ENCODE assay signal across 13 cellular contexts in the genomic region with DNA sequence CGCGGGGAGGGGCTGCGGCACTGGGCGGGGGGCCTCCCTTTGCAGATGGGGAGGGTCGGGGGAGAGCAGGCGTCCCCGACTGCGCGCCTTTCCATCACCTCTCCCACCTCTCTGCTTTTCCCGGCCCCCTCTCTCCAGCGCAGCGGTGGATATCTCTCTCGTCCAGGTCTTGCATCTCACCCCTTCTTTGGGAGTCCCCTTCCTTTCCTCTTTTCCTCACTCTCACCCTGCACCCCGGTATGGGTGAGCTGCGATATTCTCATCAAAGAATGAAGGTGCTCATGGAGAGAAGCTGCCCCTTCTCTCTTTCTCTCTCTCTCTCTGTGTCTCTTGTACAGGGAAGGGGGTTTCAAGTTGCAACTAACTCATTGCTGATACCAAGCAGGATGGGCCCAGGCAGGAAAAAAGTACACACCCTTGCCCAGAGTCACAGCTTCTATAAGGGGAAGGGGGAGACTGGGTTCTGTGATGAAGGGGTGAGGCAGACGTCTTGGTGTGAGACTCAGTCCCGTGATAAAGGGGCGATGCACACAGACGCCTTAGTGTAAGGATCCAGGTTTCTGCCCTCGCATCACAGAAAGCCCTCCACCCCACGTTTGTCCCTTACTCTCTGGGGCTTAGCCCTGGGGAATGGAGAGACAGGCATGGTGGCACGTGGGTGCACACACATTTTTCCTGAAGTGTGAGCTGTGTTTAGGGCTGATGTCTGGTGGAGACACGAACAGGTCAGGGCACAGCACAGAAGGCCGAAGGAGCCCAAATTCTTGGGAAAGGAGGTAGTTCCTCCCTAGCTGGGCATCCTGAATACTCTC.
A peak's percentile ranks its signal among the peaks of the same experiment; 100 is the strongest.
DNase-seq lines count a peak whose midpoint lies in the region; ATAC-seq and TF ChIP-seq lines count a peak whose summit lies in the region.
"Had no signal": no experiment of that assay in that cellular context is flagged by ENCODE, and none has a peak within 500 bp of the region (broad histone marks: within the 10 kb centered on the region; RNA-seq: fewer than 3 reads in every experiment).

No MANE protein-coding gene starts in this region.

- H3K36me3 ChIP-seq in HAP-1 (replicated peaks) (no peaks in the 10 kb centered on the region), iPS-18a (ENCODE audit: control insufficient read depth, low read depth, low read length) (no peaks in the 10 kb centered on the region), osteoblast (ENCODE audit: insufficient read depth, low read length) (no peaks in the 10 kb centered on the region), colonic mucosa (no peaks in the 10 kb centered on the region)

- H3K36me3 Mint-ChIP-seq in activated T-helper 17 cell treated with anti-CD3 and anti-CD28 coated beads, Interleukin-2, amount 50 U/mL, for 72 hours (ENCODE audit: low read depth), result peaks cover 9% of the 10 kb centered on the region

- H3K4me1 ChIP-seq in HAP-1 (peaks cover 2% of the 10 kb centered on the region), iPS-18a (ENCODE audit: control insufficient read depth, low read depth, low read length) (peaks cover 14% of the 10 kb centered on the region), osteoblast (ENCODE audit: insufficient read depth, low read length) (no peaks in the 10 kb centered on the region), colonic mucosa (no peaks in the 10 kb centered on the region)

- ATAC-seq in activated T-helper 17 cell treated with anti-CD3 and anti-CD28 coated beads, Interleukin-2, amount 50 U/mL, for 72 hours (replicated peaks), result no peak

- H3K9me3 ChIP-seq in HAP-1, result no peaks in the 10 kb centered on the region
- no peaks in the 10 kb centered on the region for H3K9me3 ChIP-seq in iPS-18a (ENCODE audit: control insufficient read depth, low read depth, low read length)
- no peaks in the 10 kb centered on the region for H3K9me3 ChIP-seq in osteoblast (ENCODE audit: low read depth, low read length)
- H3K9me3 ChIP-seq in colonic mucosa, result no peaks in the 10 kb centered on the region
- H3K9me3 ChIP-seq: testis had no signal

- no peaks in the 10 kb centered on the region for H3K27me3 ChIP-seq in HAP-1 (ENCODE audit: low read depth)
- peaks cover 50% of the 10 kb centered on the region for H3K27me3 ChIP-seq in iPS-18a (ENCODE audit: control insufficient read depth, insufficient read depth, low read length)
- peaks cover 41% of the 10 kb centered on the region for H3K27me3 ChIP-seq in osteoblast (ENCODE audit: insufficient read depth, low read length)
- peaks cover 13% of the 10 kb centered on the region for H3K27me3 ChIP-seq in colonic mucosa
- H3K27me3 ChIP-seq: testis had no signal

- H3K4me3 ChIP-seq in HAP-1 (peak overlapping the region; percentile 19), iPS-18a (ENCODE audit: low read length) (peak overlapping the region; percentile 52), osteoblast (ENCODE audit: insufficient read depth, low read length) (no peak overlapping the region), colonic mucosa (no peak overlapping the region)
- H3K4me3 ChIP-seq: testis had no signal

- H3K79me2 ChIP-seq in osteoblast (ENCODE audit: insufficient read depth, low read length), result no peaks in the 10 kb centered on the region

- H3K9ac ChIP-seq in iPS-18a (ENCODE audit: low read length) (no peak overlapping the region), colonic mucosa (ENCODE audit: low read depth in 2 of 2, low read length in 2 of 2) (no peak overlapping the region)

- in situ Hi-C loops in HAP-1 (cut with MboI; ENCODE audit: low sequenced_read_pairs), result no loop called here

- H3K4me3 Mint-ChIP-seq in activated T-helper 17 cell treated with anti-CD3 and anti-CD28 coated beads, Interleukin-2, amount 50 U/mL, for 72 hours, result peak overlapping the region; percentile 39
- H3K4me3 Mint-ChIP-seq: activated naive CD4-positive, alpha-beta T cell treated with anti-CD3 and anti-CD28 coated beads, Interleukin-2, amount 10 ng/mL, durations not matched to agents 7 days and 5 days had no signal

- no peak overlapping the region for H2AFZ ChIP-seq in osteoblast (ENCODE audit: low read length)

- DNase-seq in HAP-1 (ENCODE audit: low spot score in 2 of 2) (no peak), osteoblast (ENCODE audit: insufficient read length, low spot score, missing footprints) (peak; percentile 83), colonic mucosa (no peak), glomerular visceral epithelial cell (ENCODE audit: extremely low spot score) (no peak)
- DNase-seq in stimulated activated naive CD4-positive, alpha-beta T cell (lab: John Stamatoyannopoulos, UW), result no peak
- DNase-seq: activated naive CD4-positive, alpha-beta T cell treated with anti-CD3 and anti-CD28 coated beads, Interleukin-2, amount 10 ng/mL, durations not matched to agents 7 days and 5 days; NCI-H2029; NCI-H774; T-helper 9 cell; testis had no signal

- H4K20me1 ChIP-seq in osteoblast (ENCODE audit: insufficient read depth, low read length), result peaks cover 10% of the 10 kb centered on the region

- TF ChIP-seq CTCF in osteoblast (IDR thresholded peaks at IDR 0.05; ENCODE audit: extremely low read depth, low read depth, low read length), result no peak
- TF ChIP-seq CTCF in colonic mucosa (IDR thresholded peaks at IDR 0.05), result no peak

- intact Hi-C loops in colonic mucosa (cut with DNase I), result loop anchor here (5.0 kb wide), 1 partner anchor 933 kb away; no protein-coding TSS in a partner anchor

- H3K27me3 Mint-ChIP-seq in activated T-helper 17 cell treated with anti-CD3 and anti-CD28 coated beads, Interleukin-2, amount 50 U/mL, for 72 hours, result peaks cover 26% of the 10 kb centered on the region

- no peak overlapping the region for H3K27ac Mint-ChIP-seq in activated T-helper 17 cell treated with anti-CD3 and anti-CD28 coated beads, Interleukin-2, amount 50 U/mL, for 72 hours
- H3K27ac Mint-ChIP-seq: activated naive CD4-positive, alpha-beta T cell treated with anti-CD3 and anti-CD28 coated beads, Interleukin-2, amount 10 ng/mL, durations not matched to agents 7 days and 5 days had no signal

- H3K4me2 ChIP-seq in osteoblast (ENCODE audit: insufficient read depth, low read length), result no peak overlapping the region

- no peak overlapping the region for H3K27ac ChIP-seq in iPS-18a (ENCODE audit: low read length)
- H3K27ac ChIP-seq in osteoblast (ENCODE audit: low read depth, low read length), result no peak overlapping the region
- no peak overlapping the region for H3K27ac ChIP-seq in colonic mucosa
- H3K27ac ChIP-seq: HL-60, testis had no signal

- H3K9me3 Mint-ChIP-seq in activated T-helper 17 cell treated with anti-CD3 and anti-CD28 coated beads, Interleukin-2, amount 50 U/mL, for 72 hours, result no peaks in the 10 kb centered on the region
- H3K9me3 Mint-ChIP-seq: activated naive CD4-positive, alpha-beta T cell treated with anti-CD3 and anti-CD28 coated beads, Interleukin-2, amount 10 ng/mL, durations not matched to agents 7 days and 5 days had no signal

- peaks cover 4% of the 10 kb centered on the region for H3K4me1 Mint-ChIP-seq in activated T-helper 17 cell treated with anti-CD3 and anti-CD28 coated beads, Interleukin-2, amount 50 U/mL, for 72 hours

Comparison
In these comparisons a context has a peak if more than half of its experiments do, and no peak if none do; other contexts are left out.
1. H3K4me3 ChIP-seq: peak in HAP-1 (single experiment) and iPS-18a (single experiment); none in osteoblast (single experiment) and colonic mucosa (single experiment).